Comparison of ENCODE assay signal across 1 cellular context in the genomic region with DNA sequence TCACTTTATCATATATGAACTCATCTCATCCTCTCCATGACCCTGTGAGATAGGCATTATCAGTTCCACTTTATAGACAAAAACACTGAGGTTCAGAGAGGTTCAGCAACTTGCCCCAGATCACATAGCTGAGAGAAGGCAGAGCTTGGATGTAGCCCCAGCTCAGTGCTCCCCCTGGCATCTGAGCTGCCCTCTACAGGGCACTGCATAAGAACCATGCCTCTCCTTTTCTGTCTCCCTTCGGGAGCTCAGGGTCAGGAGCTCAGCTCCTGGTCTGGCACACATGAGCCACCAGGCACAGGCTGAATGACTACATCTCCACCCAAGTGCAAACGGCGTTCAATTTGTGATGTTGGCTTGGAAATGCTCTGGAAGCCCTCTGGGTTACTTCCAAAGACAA.
TF ChIP-seq lines count a peak whose summit lies in the region.

No MANE protein-coding gene starts in this region.

TF ChIP-seq in WTC11, 78 proteins besides CTCF, POLR2A, EP300 and RAD21:
- no peak for TF ChIP-seq E2F4 (CRISPR knock-in tag; IDR thresholded peaks at IDR 0.05; ENCODE audit: borderline replicate concordance, low read depth)
- TF ChIP-seq, protein P1, sequence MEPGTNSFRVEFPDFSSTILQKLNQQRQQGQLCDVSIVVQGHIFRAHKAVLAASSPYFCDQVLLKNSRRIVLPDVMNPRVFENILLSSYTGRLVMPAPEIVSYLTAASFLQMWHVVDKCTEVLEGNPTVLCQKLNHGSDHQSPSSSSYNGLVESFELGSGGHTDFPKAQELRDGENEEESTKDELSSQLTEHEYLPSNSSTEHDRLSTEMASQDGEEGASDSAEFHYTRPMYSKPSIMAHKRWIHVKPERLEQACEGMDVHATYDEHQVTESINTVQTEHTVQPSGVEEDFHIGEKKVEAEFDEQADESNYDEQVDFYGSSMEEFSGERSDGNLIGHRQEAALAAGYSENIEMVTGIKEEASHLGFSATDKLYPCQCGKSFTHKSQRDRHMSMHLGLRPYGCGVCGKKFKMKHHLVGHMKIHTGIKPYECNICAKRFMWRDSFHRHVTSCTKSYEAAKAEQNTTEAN (CRISPR knock-in tag; IDR thresholded peaks at IDR 0.05), result no peak
- TF ChIP-seq, protein P2, sequence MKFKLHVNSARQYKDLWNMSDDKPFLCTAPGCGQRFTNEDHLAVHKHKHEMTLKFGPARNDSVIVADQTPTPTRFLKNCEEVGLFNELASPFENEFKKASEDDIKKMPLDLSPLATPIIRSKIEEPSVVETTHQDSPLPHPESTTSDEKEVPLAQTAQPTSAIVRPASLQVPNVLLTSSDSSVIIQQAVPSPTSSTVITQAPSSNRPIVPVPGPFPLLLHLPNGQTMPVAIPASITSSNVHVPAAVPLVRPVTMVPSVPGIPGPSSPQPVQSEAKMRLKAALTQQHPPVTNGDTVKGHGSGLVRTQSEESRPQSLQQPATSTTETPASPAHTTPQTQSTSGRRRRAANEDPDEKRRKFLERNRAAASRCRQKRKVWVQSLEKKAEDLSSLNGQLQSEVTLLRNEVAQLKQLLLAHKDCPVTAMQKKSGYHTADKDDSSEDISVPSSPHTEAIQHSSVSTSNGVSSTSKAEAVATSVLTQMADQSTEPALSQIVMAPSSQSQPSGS (CRISPR knock-in tag; IDR thresholded peaks at IDR 0.05; ENCODE audit: borderline replicate concordance, low read depth), result no peak
- TF ChIP-seq, protein P3, sequence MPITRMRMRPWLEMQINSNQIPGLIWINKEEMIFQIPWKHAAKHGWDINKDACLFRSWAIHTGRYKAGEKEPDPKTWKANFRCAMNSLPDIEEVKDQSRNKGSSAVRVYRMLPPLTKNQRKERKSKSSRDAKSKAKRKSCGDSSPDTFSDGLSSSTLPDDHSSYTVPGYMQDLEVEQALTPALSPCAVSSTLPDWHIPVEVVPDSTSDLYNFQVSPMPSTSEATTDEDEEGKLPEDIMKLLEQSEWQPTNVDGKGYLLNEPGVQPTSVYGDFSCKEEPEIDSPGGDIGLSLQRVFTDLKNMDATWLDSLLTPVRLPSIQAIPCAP (CRISPR knock-in tag; IDR thresholded peaks at IDR 0.05), result no peak
- no peak for TF ChIP-seq KAT7 (CRISPR knock-in tag; IDR thresholded peaks at IDR 0.05; ENCODE audit: borderline replicate concordance)
- TF ChIP-seq E2F5 (CRISPR knock-in tag; IDR thresholded peaks at IDR 0.05), result no peak
- no peak for TF ChIP-seq PREB (CRISPR knock-in tag; IDR thresholded peaks at IDR 0.05; ENCODE audit: borderline replicate concordance)
- TF ChIP-seq, protein P4, sequence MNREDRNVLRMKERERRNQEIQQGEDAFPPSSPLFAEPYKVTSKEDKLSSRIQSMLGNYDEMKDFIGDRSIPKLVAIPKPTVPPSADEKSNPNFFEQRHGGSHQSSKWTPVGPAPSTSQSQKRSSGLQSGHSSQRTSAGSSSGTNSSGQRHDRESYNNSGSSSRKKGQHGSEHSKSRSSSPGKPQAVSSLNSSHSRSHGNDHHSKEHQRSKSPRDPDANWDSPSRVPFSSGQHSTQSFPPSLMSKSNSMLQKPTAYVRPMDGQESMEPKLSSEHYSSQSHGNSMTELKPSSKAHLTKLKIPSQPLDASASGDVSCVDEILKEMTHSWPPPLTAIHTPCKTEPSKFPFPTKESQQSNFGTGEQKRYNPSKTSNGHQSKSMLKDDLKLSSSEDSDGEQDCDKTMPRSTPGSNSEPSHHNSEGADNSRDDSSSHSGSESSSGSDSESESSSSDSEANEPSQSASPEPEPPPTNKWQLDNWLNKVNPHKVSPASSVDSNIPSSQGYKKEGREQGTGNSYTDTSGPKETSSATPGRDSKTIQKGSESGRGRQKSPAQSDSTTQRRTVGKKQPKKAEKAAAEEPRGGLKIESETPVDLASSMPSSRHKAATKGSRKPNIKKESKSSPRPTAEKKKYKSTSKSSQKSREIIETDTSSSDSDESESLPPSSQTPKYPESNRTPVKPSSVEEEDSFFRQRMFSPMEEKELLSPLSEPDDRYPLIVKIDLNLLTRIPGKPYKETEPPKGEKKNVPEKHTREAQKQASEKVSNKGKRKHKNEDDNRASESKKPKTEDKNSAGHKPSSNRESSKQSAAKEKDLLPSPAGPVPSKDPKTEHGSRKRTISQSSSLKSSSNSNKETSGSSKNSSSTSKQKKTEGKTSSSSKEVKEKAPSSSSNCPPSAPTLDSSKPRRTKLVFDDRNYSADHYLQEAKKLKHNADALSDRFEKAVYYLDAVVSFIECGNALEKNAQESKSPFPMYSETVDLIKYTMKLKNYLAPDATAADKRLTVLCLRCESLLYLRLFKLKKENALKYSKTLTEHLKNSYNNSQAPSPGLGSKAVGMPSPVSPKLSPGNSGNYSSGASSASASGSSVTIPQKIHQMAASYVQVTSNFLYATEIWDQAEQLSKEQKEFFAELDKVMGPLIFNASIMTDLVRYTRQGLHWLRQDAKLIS (CRISPR knock-in tag; IDR thresholded peaks at IDR 0.05; ENCODE audit: borderline replicate concordance), result no peak
- no peak for TF ChIP-seq NFATC4 (CRISPR knock-in tag; IDR thresholded peaks at IDR 0.05)
- TF ChIP-seq RORB (CRISPR knock-in tag; IDR thresholded peaks at IDR 0.05), result no peak
- TF ChIP-seq SMAD4 (CRISPR knock-in tag; IDR thresholded peaks at IDR 0.05), result no peak
- no peak for TF ChIP-seq AR (CRISPR knock-in tag; IDR thresholded peaks at IDR 0.05)
- TF ChIP-seq ZNF138 (CRISPR knock-in tag; conservative IDR thresholded peaks at IDR 0.05), result no peak
- no peak for TF ChIP-seq TCF7 (CRISPR knock-in tag; IDR thresholded peaks at IDR 0.05; ENCODE audit: low read depth)
- TF ChIP-seq ZNF281 (CRISPR knock-in tag; IDR thresholded peaks at IDR 0.05), result no peak
- TF ChIP-seq ZBTB21 (CRISPR knock-in tag; IDR thresholded peaks at IDR 0.05; ENCODE audit: borderline replicate concordance), result no peak
- TF ChIP-seq, protein P5, sequence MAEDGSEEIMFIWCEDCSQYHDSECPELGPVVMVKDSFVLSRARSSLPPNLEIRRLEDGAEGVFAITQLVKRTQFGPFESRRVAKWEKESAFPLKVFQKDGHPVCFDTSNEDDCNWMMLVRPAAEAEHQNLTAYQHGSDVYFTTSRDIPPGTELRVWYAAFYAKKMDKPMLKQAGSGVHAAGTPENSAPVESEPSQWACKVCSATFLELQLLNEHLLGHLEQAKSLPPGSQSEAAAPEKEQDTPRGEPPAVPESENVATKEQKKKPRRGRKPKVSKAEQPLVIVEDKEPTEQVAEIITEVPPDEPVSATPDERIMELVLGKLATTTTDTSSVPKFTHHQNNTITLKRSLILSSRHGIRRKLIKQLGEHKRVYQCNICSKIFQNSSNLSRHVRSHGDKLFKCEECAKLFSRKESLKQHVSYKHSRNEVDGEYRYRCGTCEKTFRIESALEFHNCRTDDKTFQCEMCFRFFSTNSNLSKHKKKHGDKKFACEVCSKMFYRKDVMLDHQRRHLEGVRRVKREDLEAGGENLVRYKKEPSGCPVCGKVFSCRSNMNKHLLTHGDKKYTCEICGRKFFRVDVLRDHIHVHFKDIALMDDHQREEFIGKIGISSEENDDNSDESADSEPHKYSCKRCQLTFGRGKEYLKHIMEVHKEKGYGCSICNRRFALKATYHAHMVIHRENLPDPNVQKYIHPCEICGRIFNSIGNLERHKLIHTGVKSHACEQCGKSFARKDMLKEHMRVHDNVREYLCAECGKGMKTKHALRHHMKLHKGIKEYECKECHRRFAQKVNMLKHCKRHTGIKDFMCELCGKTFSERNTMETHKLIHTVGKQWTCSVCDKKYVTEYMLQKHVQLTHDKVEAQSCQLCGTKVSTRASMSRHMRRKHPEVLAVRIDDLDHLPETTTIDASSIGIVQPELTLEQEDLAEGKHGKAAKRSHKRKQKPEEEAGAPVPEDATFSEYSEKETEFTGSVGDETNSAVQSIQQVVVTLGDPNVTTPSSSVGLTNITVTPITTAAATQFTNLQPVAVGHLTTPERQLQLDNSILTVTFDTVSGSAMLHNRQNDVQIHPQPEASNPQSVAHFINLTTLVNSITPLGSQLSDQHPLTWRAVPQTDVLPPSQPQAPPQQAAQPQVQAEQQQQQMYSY (CRISPR knock-in tag; IDR thresholded peaks at IDR 0.05), result no peak
- TF ChIP-seq NFYB (CRISPR knock-in tag; conservative IDR thresholded peaks at IDR 0.05; ENCODE audit: low read depth), result no peak
- no peak for TF ChIP-seq ZNF121 (CRISPR knock-in tag; IDR thresholded peaks at IDR 0.05)
- TF ChIP-seq SMAD3 (CRISPR knock-in tag; IDR thresholded peaks at IDR 0.05; ENCODE audit: borderline replicate concordance), result no peak
